15 cellular contexts compared by ENCODE assay signal in genomic region chr6:135465307-135465706, GRCh38. TPM values are rescaled to one million over a fixed set of nuclear protein-coding genes. Genes with fewer than 3 reads are reported as not detected.
DNase-seq lines count a peak whose midpoint lies in the region; ATAC-seq and TF ChIP-seq lines count a peak whose summit lies in the region.
"Had no signal": no experiment of that assay in that cellular context is flagged by ENCODE, and none has a peak within 500 bp of the region (broad histone marks: within the 10 kb centered on the region; RNA-seq: fewer than 3 reads in every experiment).

No MANE protein-coding gene starts in this region.

- no peak overlapping the region for H3K4me3 Mint-ChIP-seq in activated B cell treated with CpG ODN at 0.5 μM for 24 hours
- H3K4me3 Mint-ChIP-seq: activated CD4-positive, alpha-beta memory T cell treated with anti-CD3 and anti-CD28 coated beads for 36 hours; activated naive CD4-positive, alpha-beta T cell treated with anti-CD3 and anti-CD28 coated beads, Interleukin-2, amount 10 ng/mL, durations not matched to agents 7 days and 5 days; CD14-positive monocyte; central memory CD8-positive, alpha-beta T cell had no signal

- DNase-seq in activated B cell treated with CpG ODN at 0.5 μM for 24 hours (no peak), NCI-H345 treated with DMSO at 0.1 percent for 48 hours (lab: John Stamatoyannopoulos, UW; ENCODE audit: unreplicated experiment) (no peak), T-helper 1 cell (no peak), NCI-H1417 treated with DMSO at 0.1 percent for 48 hours (lab: John Stamatoyannopoulos, UW) (no peak), activated gamma-delta T cell (lab: John Stamatoyannopoulos, UW) (no peak)
- DNase-seq: activated CD4-positive, alpha-beta memory T cell treated with anti-CD3 and anti-CD28 coated beads for 36 hours; activated naive CD4-positive, alpha-beta T cell treated with anti-CD3 and anti-CD28 coated beads, Interleukin-2, amount 10 ng/mL, durations not matched to agents 7 days and 5 days; GDM1; NCI-H1694 had no signal

- no peak for TF ChIP-seq CTCF in activated B cell treated with CpG ODN at 0.5 μM for 24 hours (IDR thresholded peaks at IDR 0.05)

- no peak overlapping the region for H3K27ac Mint-ChIP-seq in activated B cell treated with CpG ODN at 0.5 μM for 24 hours
- H3K27ac Mint-ChIP-seq: activated CD4-positive, alpha-beta memory T cell treated with anti-CD3 and anti-CD28 coated beads for 36 hours; activated naive CD4-positive, alpha-beta T cell treated with anti-CD3 and anti-CD28 coated beads, Interleukin-2, amount 10 ng/mL, durations not matched to agents 7 days and 5 days had no signal

- no peaks in the 10 kb centered on the region for H3K9me3 Mint-ChIP-seq in activated B cell treated with CpG ODN at 0.5 μM for 24 hours
- H3K9me3 Mint-ChIP-seq: activated CD4-positive, alpha-beta memory T cell treated with anti-CD3 and anti-CD28 coated beads for 36 hours; activated naive CD4-positive, alpha-beta T cell treated with anti-CD3 and anti-CD28 coated beads, Interleukin-2, amount 10 ng/mL, durations not matched to agents 7 days and 5 days; central memory CD8-positive, alpha-beta T cell had no signal

- peaks cover 14% of the 10 kb centered on the region for H3K36me3 Mint-ChIP-seq in activated B cell treated with CpG ODN at 0.5 μM for 24 hours (ENCODE audit: low read depth)

- peaks cover 13% of the 10 kb centered on the region for H3K4me1 Mint-ChIP-seq in activated B cell treated with CpG ODN at 0.5 μM for 24 hours
- H3K4me1 Mint-ChIP-seq: activated naive CD4-positive, alpha-beta T cell treated with anti-CD3 and anti-CD28 coated beads, Interleukin-2, amount 10 ng/mL, durations not matched to agents 7 days and 5 days had no signal

- no peaks in the 10 kb centered on the region for H3K27me3 Mint-ChIP-seq in activated B cell treated with CpG ODN at 0.5 μM for 24 hours
- H3K27me3 Mint-ChIP-seq: activated CD4-positive, alpha-beta memory T cell treated with anti-CD3 and anti-CD28 coated beads for 36 hours; activated naive CD4-positive, alpha-beta T cell treated with anti-CD3 and anti-CD28 coated beads, Interleukin-2, amount 10 ng/mL, durations not matched to agents 7 days and 5 days; central memory CD8-positive, alpha-beta T cell had no signal

- intact Hi-C loops in activated B cell treated with CpG ODN at 0.5 μM for 24 hours (cut with micrococcal nuclease) = loop anchor here (2.0 kb wide), 1 partner anchor 31 kb away; the partner anchor contains the start of gene AHI1

- CTCF ChIA-PET in activated B cell treated with CpG ODN at 0.5 μM for 24 hours (lab: Charles Lee) = no interaction called here

- peak; percentile 69 for ATAC-seq in GM18870 (IDR thresholded peaks at IDR 0.05; ENCODE audit: unreplicated experiment)
- ATAC-seq in GM21529 (IDR thresholded peaks at IDR 0.05; ENCODE audit: unreplicated experiment) = peak; percentile 78
- ATAC-seq in HG03108 (IDR thresholded peaks at IDR 0.05; ENCODE audit: unreplicated experiment) = peak; percentile 75
- peak; percentile 66 for ATAC-seq in activated B cell treated with CpG ODN at 0.5 μM for 24 hours (ENCODE audit: low read depth)
- ATAC-seq: esophagus mucosa had no signal

- POLR2A ChIA-PET in activated B cell treated with CpG ODN at 0.5 μM for 24 hours (lab: Charles Lee) = no interaction called here

RNA-seq across cellular contexts. Expression of gene AHI1, which starts 32.2 kb away (rescaled TPM):
- total RNA-seq in activated B cell treated with CpG ODN at 0.5 μM for 24 hours = 18.2 and 21.0 TPM in 2 replicates
